In the genomic region with DNA sequence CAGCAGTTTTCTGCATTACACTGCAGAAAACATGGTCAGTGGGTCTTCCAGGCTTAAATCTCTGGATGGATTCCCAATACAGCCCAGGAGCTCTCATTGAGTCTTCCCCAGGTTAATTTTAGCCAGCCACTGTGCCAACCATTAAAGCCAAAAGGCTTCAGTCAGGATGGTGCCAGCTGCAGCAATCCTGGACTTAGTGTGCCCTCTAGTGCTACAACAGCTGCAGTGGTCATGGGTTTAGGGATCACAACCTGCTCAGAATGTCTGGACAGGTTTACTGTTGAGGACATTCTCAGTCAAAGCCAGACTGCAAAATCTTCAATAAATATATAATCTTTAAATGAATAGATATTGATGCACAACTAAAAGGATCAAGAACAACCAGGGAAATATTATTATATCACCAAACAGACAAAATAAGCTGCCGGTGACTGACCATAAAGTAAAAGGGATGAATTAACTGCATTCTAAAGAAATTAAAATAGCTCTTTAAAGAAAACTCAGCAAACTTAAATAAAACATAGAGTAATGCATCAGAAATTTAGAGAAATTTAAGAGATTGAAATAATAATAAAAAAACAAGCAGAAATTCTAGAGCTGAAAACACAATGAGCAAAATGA, we compare ENCODE assay signal across 8 cellular contexts.
A peak's percentile ranks its signal among the peaks of the same experiment; 100 is the strongest.
DNase-seq lines count a peak whose midpoint lies in the region; ATAC-seq and TF ChIP-seq lines count a peak whose summit lies in the region.

No MANE protein-coding gene starts in this region.

- DNase-seq in A673 (ENCODE audit: low spot score) (peak; percentile 35), GM13976 (ENCODE audit: low spot score) (peak; percentile 18), NCI-H526 (lab: John Stamatoyannopoulos, UW) (peak; percentile 38 to 80), dermis blood vessel endothelial cell (peak; percentile 5), osteoblast (ENCODE audit: insufficient read length, low spot score, missing footprints) (peak; percentile 77)

- CTCF ChIA-PET in A673 (lab: Charles Lee), result no interaction called here

- ATAC-seq in HG03045 (IDR thresholded peaks at IDR 0.05; ENCODE audit: unreplicated experiment) (peak; percentile 78), HG02588 (IDR thresholded peaks at IDR 0.05; ENCODE audit: unreplicated experiment) (no peak), HG03457 (IDR thresholded peaks at IDR 0.05; ENCODE audit: unreplicated experiment) (no peak)

- no peak overlapping the region for H3K4me2 ChIP-seq in osteoblast (ENCODE audit: insufficient read depth, low read length)

- H3K36me3 ChIP-seq in A673 (ENCODE audit: insufficient read depth, low read length, poor library complexity, severe bottlenecking) (no peaks in the 10 kb centered on the region), osteoblast (ENCODE audit: insufficient read depth, low read length) (no peaks in the 10 kb centered on the region)

- H2AFZ ChIP-seq in osteoblast (ENCODE audit: low read length), result peak overlapping the region; percentile 14

- H3K4me3 ChIP-seq in A673 (ENCODE audit: low read depth, low read length, poor library complexity, severe bottlenecking), result no peak overlapping the region
- no peak overlapping the region for H3K4me3 ChIP-seq in osteoblast (ENCODE audit: insufficient read depth, low read length)

- intact Hi-C loops in A673 (cut with micrococcal nuclease; ENCODE audit: unreplicated experiment), result loop anchor here (2.0 to 5.0 kb wide), 4 partner anchors 92 to 1102 kb away; no protein-coding TSS in a partner anchor

- H3K27me3 ChIP-seq in A673 (replicated peaks; ENCODE audit: insufficient read depth, low read depth, low read length, poor library complexity) (no peaks in the 10 kb centered on the region), osteoblast (ENCODE audit: insufficient read depth, low read length) (no peaks in the 10 kb centered on the region)

- H3K9me3 ChIP-seq in A673 (ENCODE audit: low read depth, low read length, poor library complexity, severe bottlenecking) (no peaks in the 10 kb centered on the region), osteoblast (ENCODE audit: low read depth, low read length) (no peaks in the 10 kb centered on the region)

- TF ChIP-seq CTCF in A673 (conservative IDR thresholded peaks at IDR 0.05; ENCODE audit: low read depth, low read length), result peak; percentile 58
- peak; percentile 38 for TF ChIP-seq CTCF in GM13976 (IDR thresholded peaks at IDR 0.05; ENCODE audit: borderline replicate concordance, control extremely low read depth, extremely low read depth, insufficient read depth, missing control alignments)
- peak; percentile 71 for TF ChIP-seq CTCF in osteoblast (IDR thresholded peaks at IDR 0.05; ENCODE audit: extremely low read depth, low read depth, low read length)

- H3K4me1 ChIP-seq in A673 (ENCODE audit: insufficient read depth, low read length, poor library complexity, severe bottlenecking), result no peaks in the 10 kb centered on the region
- no peaks in the 10 kb centered on the region for H3K4me1 ChIP-seq in osteoblast (ENCODE audit: insufficient read depth, low read length)

- no peaks in the 10 kb centered on the region for H4K20me1 ChIP-seq in osteoblast (ENCODE audit: insufficient read depth, low read length)

- POLR2A ChIA-PET in A673 (lab: Charles Lee; ENCODE audit: low non-redundant PET), result no interaction called here

- in situ Hi-C loops in GM13976 (cut with MboI; ENCODE audit: low sequenced_read_pairs, unreplicated experiment), result no loop called here

- H3K27ac ChIP-seq in A673 (ENCODE audit: low read depth, low read length, poor library complexity, severe bottlenecking) (no peak overlapping the region), osteoblast (ENCODE audit: low read depth, low read length) (no peak overlapping the region)

- BruUV-seq in A673 (replicated peaks; lab: Mats Ljungman, UMichigan), result no TSS peak

- no peaks in the 10 kb centered on the region for H3K79me2 ChIP-seq in osteoblast (ENCODE audit: insufficient read depth, low read length)

Comparison
In these comparisons a context has a peak if more than half of its experiments do, and no peak if none do; other contexts are left out.
1. DNase-seq: peak in every context shown above with its lines; median percentile 77 in osteoblast; 59 in NCI-H526; 35 in A673; 18 in GM13976; 5 in dermis blood vessel endothelial cell.